ENCODE assay signal across 1 cellular context in the genomic region with DNA sequence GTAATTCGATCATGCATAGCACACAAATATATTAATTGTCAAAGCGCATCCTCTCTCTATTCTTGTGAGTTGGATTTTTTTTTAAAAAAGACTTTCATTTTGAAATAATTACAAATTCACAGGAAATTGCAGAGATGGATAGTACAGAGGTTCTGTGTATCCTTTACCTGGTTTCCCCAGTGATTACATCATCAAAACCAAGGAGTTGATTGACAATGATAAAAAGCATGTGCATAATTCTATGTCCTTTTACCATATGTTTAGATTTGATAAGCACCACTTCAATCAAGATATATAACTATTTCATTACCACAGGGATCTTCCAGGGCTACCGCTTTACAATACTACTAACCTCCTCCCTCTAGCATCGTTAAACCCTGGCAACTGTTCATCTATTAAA.
TF ChIP-seq lines count a peak whose summit lies in the region.

No MANE protein-coding gene starts in this region.

TF ChIP-seq in WTC11, 78 proteins besides CTCF, POLR2A, EP300 and RAD21 (continued from another document):
- TF ChIP-seq, protein P1, sequence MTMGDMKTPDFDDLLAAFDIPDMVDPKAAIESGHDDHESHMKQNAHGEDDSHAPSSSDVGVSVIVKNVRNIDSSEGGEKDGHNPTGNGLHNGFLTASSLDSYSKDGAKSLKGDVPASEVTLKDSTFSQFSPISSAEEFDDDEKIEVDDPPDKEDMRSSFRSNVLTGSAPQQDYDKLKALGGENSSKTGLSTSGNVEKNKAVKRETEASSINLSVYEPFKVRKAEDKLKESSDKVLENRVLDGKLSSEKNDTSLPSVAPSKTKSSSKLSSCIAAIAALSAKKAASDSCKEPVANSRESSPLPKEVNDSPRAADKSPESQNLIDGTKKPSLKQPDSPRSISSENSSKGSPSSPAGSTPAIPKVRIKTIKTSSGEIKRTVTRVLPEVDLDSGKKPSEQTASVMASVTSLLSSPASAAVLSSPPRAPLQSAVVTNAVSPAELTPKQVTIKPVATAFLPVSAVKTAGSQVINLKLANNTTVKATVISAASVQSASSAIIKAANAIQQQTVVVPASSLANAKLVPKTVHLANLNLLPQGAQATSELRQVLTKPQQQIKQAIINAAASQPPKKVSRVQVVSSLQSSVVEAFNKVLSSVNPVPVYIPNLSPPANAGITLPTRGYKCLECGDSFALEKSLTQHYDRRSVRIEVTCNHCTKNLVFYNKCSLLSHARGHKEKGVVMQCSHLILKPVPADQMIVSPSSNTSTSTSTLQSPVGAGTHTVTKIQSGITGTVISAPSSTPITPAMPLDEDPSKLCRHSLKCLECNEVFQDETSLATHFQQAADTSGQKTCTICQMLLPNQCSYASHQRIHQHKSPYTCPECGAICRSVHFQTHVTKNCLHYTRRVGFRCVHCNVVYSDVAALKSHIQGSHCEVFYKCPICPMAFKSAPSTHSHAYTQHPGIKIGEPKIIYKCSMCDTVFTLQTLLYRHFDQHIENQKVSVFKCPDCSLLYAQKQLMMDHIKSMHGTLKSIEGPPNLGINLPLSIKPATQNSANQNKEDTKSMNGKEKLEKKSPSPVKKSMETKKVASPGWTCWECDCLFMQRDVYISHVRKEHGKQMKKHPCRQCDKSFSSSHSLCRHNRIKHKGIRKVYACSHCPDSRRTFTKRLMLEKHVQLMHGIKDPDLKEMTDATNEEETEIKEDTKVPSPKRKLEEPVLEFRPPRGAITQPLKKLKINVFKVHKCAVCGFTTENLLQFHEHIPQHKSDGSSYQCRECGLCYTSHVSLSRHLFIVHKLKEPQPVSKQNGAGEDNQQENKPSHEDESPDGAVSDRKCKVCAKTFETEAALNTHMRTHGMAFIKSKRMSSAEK (CRISPR knock-in tag; IDR thresholded peaks at IDR 0.05; ENCODE audit: borderline replicate concordance), result no peak
- TF ChIP-seq, protein P2, sequence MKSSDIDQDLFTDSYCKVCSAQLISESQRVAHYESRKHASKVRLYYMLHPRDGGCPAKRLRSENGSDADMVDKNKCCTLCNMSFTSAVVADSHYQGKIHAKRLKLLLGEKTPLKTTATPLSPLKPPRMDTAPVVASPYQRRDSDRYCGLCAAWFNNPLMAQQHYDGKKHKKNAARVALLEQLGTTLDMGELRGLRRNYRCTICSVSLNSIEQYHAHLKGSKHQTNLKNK (CRISPR knock-in tag; IDR thresholded peaks at IDR 0.05), result no peak
- TF ChIP-seq, protein P3, sequence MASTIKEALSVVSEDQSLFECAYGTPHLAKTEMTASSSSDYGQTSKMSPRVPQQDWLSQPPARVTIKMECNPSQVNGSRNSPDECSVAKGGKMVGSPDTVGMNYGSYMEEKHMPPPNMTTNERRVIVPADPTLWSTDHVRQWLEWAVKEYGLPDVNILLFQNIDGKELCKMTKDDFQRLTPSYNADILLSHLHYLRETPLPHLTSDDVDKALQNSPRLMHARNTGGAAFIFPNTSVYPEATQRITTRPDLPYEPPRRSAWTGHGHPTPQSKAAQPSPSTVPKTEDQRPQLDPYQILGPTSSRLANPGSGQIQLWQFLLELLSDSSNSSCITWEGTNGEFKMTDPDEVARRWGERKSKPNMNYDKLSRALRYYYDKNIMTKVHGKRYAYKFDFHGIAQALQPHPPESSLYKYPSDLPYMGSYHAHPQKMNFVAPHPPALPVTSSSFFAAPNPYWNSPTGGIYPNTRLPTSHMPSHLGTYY (CRISPR knock-in tag; IDR thresholded peaks at IDR 0.05), result no peak
- TF ChIP-seq ZBTB21 (CRISPR knock-in tag; IDR thresholded peaks at IDR 0.05; ENCODE audit: borderline replicate concordance) (no peak), GTF2I (CRISPR knock-in tag; conservative IDR thresholded peaks at IDR 0.05) (no peak), MYBL2 (CRISPR knock-in tag; IDR thresholded peaks at IDR 0.05) (no peak), CREB1 (CRISPR knock-in tag; IDR thresholded peaks at IDR 0.05) (no peak)
- TF ChIP-seq, protein P4, sequence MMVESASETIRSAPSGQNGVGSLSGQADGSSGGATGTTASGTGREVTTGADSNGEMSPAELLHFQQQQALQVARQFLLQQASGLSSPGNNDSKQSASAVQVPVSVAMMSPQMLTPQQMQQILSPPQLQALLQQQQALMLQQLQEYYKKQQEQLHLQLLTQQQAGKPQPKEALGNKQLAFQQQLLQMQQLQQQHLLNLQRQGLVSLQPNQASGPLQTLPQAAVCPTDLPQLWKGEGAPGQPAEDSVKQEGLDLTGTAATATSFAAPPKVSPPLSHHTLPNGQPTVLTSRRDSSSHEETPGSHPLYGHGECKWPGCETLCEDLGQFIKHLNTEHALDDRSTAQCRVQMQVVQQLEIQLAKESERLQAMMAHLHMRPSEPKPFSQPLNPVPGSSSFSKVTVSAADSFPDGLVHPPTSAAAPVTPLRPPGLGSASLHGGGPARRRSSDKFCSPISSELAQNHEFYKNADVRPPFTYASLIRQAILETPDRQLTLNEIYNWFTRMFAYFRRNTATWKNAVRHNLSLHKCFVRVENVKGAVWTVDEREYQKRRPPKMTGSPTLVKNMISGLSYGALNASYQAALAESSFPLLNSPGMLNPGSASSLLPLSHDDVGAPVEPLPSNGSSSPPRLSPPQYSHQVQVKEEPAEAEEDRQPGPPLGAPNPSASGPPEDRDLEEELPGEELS (CRISPR knock-in tag; IDR thresholded peaks at IDR 0.05), result no peak
